In genomic region chr3:173976281-173976680, GRCh38 we compare ENCODE assay signal across 12 cellular contexts.
"Had no signal": no experiment of that assay in that cellular context is flagged by ENCODE, and none has a peak within 500 bp of the region (broad histone marks: within the 10 kb centered on the region; RNA-seq: fewer than 3 reads in every experiment).

No MANE protein-coding gene starts in this region.

- H3K36me3 ChIP-seq: spleen, thoracic aorta had no signal

- H3K4me3 ChIP-seq: spleen, thoracic aorta had no signal

- DNase-seq: activated B cell treated with CpG ODN at 0.5 μM for 24 hours; activated CD4-positive, alpha-beta T cell treated with anti-CD3 and anti-CD28 coated beads, Interleukin-2, amount 10 ng/mL, durations not matched to agents 24 days and 14 days; activated naive CD4-positive, alpha-beta T cell treated with anti-CD3 and anti-CD28 coated beads, Interleukin-2, amount 50 U/mL, for 16 hours; effector memory CD4-positive, alpha-beta T cell; hippocampal formation; left ventricle myocardium superior; mesendoderm; spleen; stimulated activated CD4-positive, alpha-beta T cell treated with anti-CD3 and anti-CD28 coated beads, Interleukin-1b, Interleukin-23, amount 100 ng/mL, for 48 hours had no signal

- ATAC-seq: activated T-helper 17 cell treated with anti-CD3 and anti-CD28 coated beads, Interleukin-2, amount 50 U/mL, for 72 hours; left ventricle myocardium superior; sciatic nerve had no signal

- H3K4me1 ChIP-seq: spleen had no signal

- H3K9me3 ChIP-seq: thoracic aorta had no signal

- H3K27me3 ChIP-seq: spleen had no signal

- H3K27ac ChIP-seq: spleen, thoracic aorta had no signal
